ENCODE assay signal across 8 cellular contexts in the genomic region with DNA sequence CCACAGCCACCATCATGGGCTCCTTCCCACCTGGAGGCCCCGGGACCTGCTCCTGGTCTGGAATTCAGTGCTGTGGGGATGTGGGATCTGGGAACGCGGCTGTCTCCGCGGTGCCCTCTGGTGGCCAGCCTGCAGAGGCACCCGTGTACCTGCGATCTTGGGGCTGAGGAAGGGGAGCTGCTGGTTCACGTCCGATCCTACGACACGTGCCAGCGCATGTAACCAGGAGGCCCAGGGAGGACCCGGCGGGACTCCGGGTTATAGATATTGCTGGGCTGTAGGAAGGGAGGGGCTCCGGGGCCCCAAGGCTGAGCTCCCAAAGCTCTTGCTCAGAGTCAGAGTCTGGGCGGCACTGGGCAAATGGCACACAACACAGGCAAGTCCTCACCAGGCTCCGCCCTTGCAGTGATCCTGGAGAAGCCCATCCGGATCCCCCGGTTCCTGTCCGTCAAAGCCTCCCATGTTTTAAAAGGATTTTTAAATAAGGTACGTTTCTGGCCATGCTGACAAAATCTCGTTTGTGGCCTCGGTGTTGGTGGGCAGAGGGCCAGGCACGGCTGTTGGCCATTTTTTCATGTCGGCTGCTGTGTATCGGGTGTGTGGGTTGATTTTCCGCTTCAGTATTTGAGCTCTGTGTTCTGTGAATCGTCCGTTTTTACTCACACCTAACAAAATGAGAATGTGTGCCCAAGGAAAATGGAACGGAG. TPM values are rescaled to one million over a fixed set of nuclear protein-coding genes. Genes with fewer than 3 reads are reported as not detected.
A peak's percentile ranks its signal among the peaks of the same experiment; 100 is the strongest.
DNase-seq lines count a peak whose midpoint lies in the region; ATAC-seq, FAIRE-seq and TF ChIP-seq lines count a peak whose summit lies in the region.

No MANE protein-coding gene starts in this region.

- no peak overlapping the region for H4K91ac ChIP-seq in H1 (replicated peaks; ENCODE audit: insufficient read length, low read length)

- H3K36me3 ChIP-seq in H1 (ENCODE audit: control insufficient read depth in 2 of 4, insufficient read depth in 4 of 4, low read length in 3 of 4) (peaks cover 0 to 6% (median 4%) of the 10 kb centered on the region in 4 experiments; a peak in 4 of 8 replicates), thoracic aorta (no peaks in the 10 kb centered on the region)

- H2BK12ac ChIP-seq in H1 (ENCODE audit: low read depth, low read length): no peak overlapping the region

- TF ChIP-seq POLR2A in H1 (IDR thresholded peaks at IDR 0.05; ENCODE audit: control extremely low read depth in 1 of 2, low read depth in 2 of 2, low read length in 2 of 2): no peak

- no peak overlapping the region for H2BK20ac ChIP-seq in H1 (ENCODE audit: low read length)

- DNase-seq in stimulated activated CD4-positive, alpha-beta T cell treated with anti-CD3 and anti-CD28 coated beads, Interleukin-15, amount 100 ng/mL, for 24 hours: peak; percentile 62
- DNase-seq in stimulated activated CD4-positive, alpha-beta T cell treated with anti-CD3 and anti-CD28 coated beads, Interleukin-12 subunit alpha, Interleukin-12 subunit beta, amount 100 ng/mL, for 4 hours: no peak
- DNase-seq in NCI-H1930 (lab: John Stamatoyannopoulos, UW) (peak; percentile 28 to 37), activated B cell treated with CpG ODN at 0.5 μM for 24 hours (peak; percentile 31), H1 (ENCODE audit: low read depth in 1 of 2, low spot score in 2 of 2) (peak; percentile 70 to 86), memory B cell (ENCODE audit: low spot score in 2 of 2) (no peak), thoracic aorta (ENCODE audit: low spot score) (no peak)

- H3K4me1 ChIP-seq in H1 (replicated peaks in 1 of 4; ENCODE audit: control insufficient read depth in 3 of 4, insufficient read depth in 4 of 4, low read length in 3 of 4) (no peaks in the 10 kb centered on the region; a peak in 2 of 7 replicates), thoracic aorta (ENCODE audit: control insufficient read depth in 1 of 2, low read depth in 2 of 2) (no peaks in the 10 kb centered on the region)

- H3K9me3 Mint-ChIP-seq in activated B cell treated with CpG ODN at 0.5 μM for 24 hours: no peaks in the 10 kb centered on the region
- no peaks in the 10 kb centered on the region for H3K9me3 Mint-ChIP-seq in memory B cell

- no peak overlapping the region for H3K9ac ChIP-seq in H1 (replicated peaks in 1 of 4; ENCODE audit: extremely low read depth in 1 of 4, low read depth in 3 of 4, low read length in 3 of 4)

- H3K4me1 Mint-ChIP-seq in activated B cell treated with CpG ODN at 0.5 μM for 24 hours (peaks cover 1% of the 10 kb centered on the region), memory B cell (peaks cover 2% of the 10 kb centered on the region)

- CTCF ChIA-PET in activated B cell treated with CpG ODN at 0.5 μM for 24 hours (lab: Charles Lee): interaction anchor here (0.7 to 2.4 kb wide), 10 partner anchors 10 to 230 kb away, joined by 3 to 13 read pairs (median 6); a partner anchor contains a TSS
- CTCF ChIA-PET in H1 (lab: Charles Lee; ENCODE audit: partially characterized antibody): interaction anchor here (0.6 to 6.0 kb wide), 47 partner anchors 8 to 1557 kb away, joined by 3 to 47 read pairs (median 4); a partner anchor contains a TSS

- H3K79me1 ChIP-seq in H1 (ENCODE audit: low read depth, low read length): no peaks in the 10 kb centered on the region

- peak; percentile 73 to 82 for TF ChIP-seq RAD21 in H1 (IDR thresholded peaks at IDR 0.05 in 1 of 2, conservative IDR thresholded peaks at IDR 0.05 in 1 of 2; ENCODE audit: low read depth in 2 of 2, low read length in 2 of 2)

- TF ChIP-seq CTCF in activated B cell treated with CpG ODN at 0.5 μM for 24 hours (IDR thresholded peaks at IDR 0.05): no peak
- TF ChIP-seq CTCF in H1 (IDR thresholded peaks at IDR 0.05; ENCODE audit: control extremely low read depth in 1 of 3, insufficient read depth in 1 of 3, low read depth in 1 of 3, low read length in 3 of 3): peak in 2 of 3 experiments; percentile 94 to 98; a peak in 3 of 4 replicates
- TF ChIP-seq CTCF in thoracic aorta (IDR thresholded peaks at IDR 0.05): peak; percentile 89

- H2AK5ac ChIP-seq in H1 (ENCODE audit: low read depth, low read length): no peak overlapping the region

- no peak overlapping the region for H3K18ac ChIP-seq in H1 (ENCODE audit: extremely low read depth, low read length)

- no peaks in the 10 kb centered on the region for H3K27me3 Mint-ChIP-seq in activated B cell treated with CpG ODN at 0.5 μM for 24 hours
- H3K27me3 Mint-ChIP-seq in memory B cell: no peaks in the 10 kb centered on the region

- no peaks in the 10 kb centered on the region; the same call in 1 of the 2 replicates for H3K23me2 ChIP-seq in H1 (ENCODE audit: low read depth, low read length)

- no peak overlapping the region for H2BK15ac ChIP-seq in H1 (ENCODE audit: low read length)

- no peaks in the 10 kb centered on the region for H3K79me2 ChIP-seq in H1 (ENCODE audit: control insufficient read depth in 1 of 2, insufficient read depth in 2 of 2, low read length in 2 of 2)

- H3K36me3 Mint-ChIP-seq in activated B cell treated with CpG ODN at 0.5 μM for 24 hours (ENCODE audit: low read depth) (peaks cover 40% of the 10 kb centered on the region), memory B cell (peaks cover 19% of the 10 kb centered on the region)

- 62% methylated on average over 31 of the region's 31 CpGs; no CpG with 5 or more reads in 1 of the 2 experiments for WGBS in H1 (ENCODE audit: extremely low coverage in 1 of 2, insufficient coverage in 1 of 2, insufficient read length in 1 of 2, insufficient replicate concordance in 2 of 2, low coverage in 1 of 2, low lambda C conversion rate in 2 of 2, missing lambda C conversion rate in 1 of 2), 2 experiments

- no peak overlapping the region for H2AFZ ChIP-seq in H1 (ENCODE audit: low read length)

- no peak overlapping the region for H2BK5ac ChIP-seq in H1 (ENCODE audit: low read depth, low read length)

- no peak overlapping the region for H3K4ac ChIP-seq in H1 (replicated peaks; ENCODE audit: insufficient read length, low read depth, low read length)

- H3K27me3 ChIP-seq in H1 (replicated peaks in 1 of 4; ENCODE audit: control insufficient read depth in 3 of 4, extremely low read depth in 1 of 4, insufficient read depth in 3 of 4, low read length in 3 of 4): no peaks in the 10 kb centered on the region
- H3K27me3 ChIP-seq in thoracic aorta (replicated peaks; ENCODE audit: insufficient read depth): no peaks in the 10 kb centered on the region

- FAIRE-seq in H1 (lab: Jason Lieb, UNC): no peak

- no peak for TF ChIP-seq EP300 in H1 (IDR thresholded peaks at IDR 0.05; ENCODE audit: borderline replicate concordance in 1 of 2, low read depth in 2 of 2, low read length in 2 of 2)

- H3K14ac ChIP-seq in H1 (ENCODE audit: insufficient read length): no peak overlapping the region

- H3K4me3 ChIP-seq in H1 (ENCODE audit: extremely low read depth in 1 of 4, insufficient read depth in 2 of 4, low read depth in 3 of 4, low read length in 4 of 4) (no peak overlapping the region), thoracic aorta (peak overlapping the region; percentile 58)

- H3K9me3 ChIP-seq in H1 (ENCODE audit: insufficient read depth in 2 of 2, low read depth in 1 of 2, low read length in 1 of 2): no peaks in the 10 kb centered on the region
- H3K9me3 ChIP-seq in thoracic aorta: no peaks in the 10 kb centered on the region

- H4K5ac ChIP-seq in H1 (ENCODE audit: insufficient read length, low read depth, low read length): no peak overlapping the region

- ATAC-seq in activated B cell treated with CpG ODN at 0.5 μM for 24 hours (ENCODE audit: low read depth) (peak; percentile 61), memory B cell (ENCODE audit: low read depth) (peak; percentile 48), thoracic aorta (ENCODE audit: insufficient number of reproducible peaks, low FRiP score, low read depth) (no peak), HG03139 (IDR thresholded peaks at IDR 0.05; ENCODE audit: unreplicated experiment) (no peak)

- intact Hi-C loops in activated B cell treated with CpG ODN at 0.5 μM for 24 hours (cut with micrococcal nuclease): loop anchor here (10.0 kb wide), 1 partner anchor 210 kb away; no protein-coding TSS in a partner anchor

- H3K27ac Mint-ChIP-seq in activated B cell treated with CpG ODN at 0.5 μM for 24 hours: no peak overlapping the region
- no peak overlapping the region for H3K27ac Mint-ChIP-seq in memory B cell

- H2BK120ac ChIP-seq in H1 (replicated peaks; ENCODE audit: low read depth, low read length): no peak overlapping the region

- peak overlapping the region; percentile 84; the same call in 1 of the 2 replicates for H4K8ac ChIP-seq in H1 (ENCODE audit: extremely low read depth, insufficient read depth, low read length)

- H3K4me3 Mint-ChIP-seq in activated B cell treated with CpG ODN at 0.5 μM for 24 hours: no peak overlapping the region
- H3K4me3 Mint-ChIP-seq in memory B cell: no peak overlapping the region

- POLR2A ChIA-PET in activated B cell treated with CpG ODN at 0.5 μM for 24 hours (lab: Charles Lee): no interaction called here
- POLR2A ChIA-PET in H1 (lab: Charles Lee; ENCODE audit: partially characterized antibody): interaction anchor here (0.7 to 1.3 kb wide), 4 partner anchors 9 to 47 kb away, joined by 3 to 7 read pairs (median 4); no protein-coding TSS in a partner anchor

- no peak overlapping the region for H3K4me2 ChIP-seq in H1 (ENCODE audit: insufficient read depth in 1 of 2, low read depth in 2 of 2, low read length in 2 of 2)

- H3K23ac ChIP-seq in H1 (ENCODE audit: insufficient read length): no peak overlapping the region

- H3K27ac ChIP-seq in H1 (ENCODE audit: low read depth, low read length) (no peak overlapping the region), thoracic aorta (no peak overlapping the region)

- H3K56ac ChIP-seq in H1 (replicated peaks; ENCODE audit: insufficient read length, low read depth, low read length): no peak overlapping the region

- H4K20me1 ChIP-seq in H1 (replicated peaks in 1 of 2; ENCODE audit: control insufficient read depth in 1 of 2, insufficient read depth in 2 of 2, low read length in 2 of 2): peaks cover 0 to 5% of the 10 kb centered on the region in 2 experiments

RNA-seq across cellular contexts. Expression of a gene that starts 20.1 kb away (rescaled TPM):
- 73.7 and 83.9 TPM in 2 replicates for total RNA-seq in activated B cell treated with CpG ODN at 0.5 μM for 24 hours
- 99.8 and 103 TPM in 2 replicates for total RNA-seq in H1 (2021; fragmentation: NEBNext Ultra II Directional; extraction: Animal tissue kit (Norgen Biotek cat#: 25700))
- 58.4 and 106 TPM in 2 replicates for polyA plus RNA-seq in H1 (2011; rRNA removed)
- 49.4 TPM for polyA plus RNA-seq in H1 (2011; cell fraction: cytosol; rRNA removed)
- polyA plus RNA-seq in H1 (2011; cell fraction: nucleus; rRNA removed): 69.8 TPM
- polyA plus RNA-seq in H1 (2012, experiment 1 of 2): 51.1 to 69.6 TPM (median 60.7 TPM) in 4 replicates
- 65.5 TPM for polyA plus RNA-seq in H1 (2012, experiment 2 of 2)
- 95.7 TPM for polyA plus RNA-seq in H1 (2013, experiment 1 of 2)
- polyA plus RNA-seq in H1 (2013, experiment 2 of 2): 90.2 TPM
- polyA minus RNA-seq in H1 (2011; rRNA and poly(A)+ RNA removed): 5.5 and 6.4 TPM in 2 replicates
- 32.8 TPM for polyA minus RNA-seq in H1 (2011; cell fraction: cytosol; rRNA and poly(A)+ RNA removed)
- 18.1 TPM for polyA minus RNA-seq in H1 (2011; cell fraction: nucleus; rRNA and poly(A)+ RNA removed)
- total RNA-seq in thoracic aorta: 10 to 100 TPM; 29.1 to 52.6 TPM

RNA-seq across cellular contexts. Expression of a gene that starts 53.6 kb away (rescaled TPM):
- total RNA-seq in activated B cell treated with CpG ODN at 0.5 μM for 24 hours (37.2 and 37.6 TPM in 2 replicates), thoracic aorta (100 to 1,000 TPM; 135 to 138 TPM)
- 80.2 and 87.6 TPM in 2 replicates for total RNA-seq in H1 (2021; fragmentation: NEBNext Ultra II Directional; extraction: Animal tissue kit (Norgen Biotek cat#: 25700))
- polyA plus RNA-seq in H1 (2011; rRNA removed): 8.3 and 14.5 TPM in 2 replicates
- polyA plus RNA-seq in H1 (2011; cell fraction: cytosol; rRNA removed): 8.6 TPM
- polyA plus RNA-seq in H1 (2011; cell fraction: nucleus; rRNA removed): 19.2 TPM
- 24.8 to 35.9 TPM (median 32.3 TPM) in 4 replicates for polyA plus RNA-seq in H1 (2012, experiment 1 of 2)
- 36.5 TPM for polyA plus RNA-seq in H1 (2012, experiment 2 of 2)
- 40.2 TPM for polyA plus RNA-seq in H1 (2013, experiment 1 of 2)
- polyA plus RNA-seq in H1 (2013, experiment 2 of 2): 39.7 TPM
- 6.3 and 7.3 TPM in 2 replicates for polyA minus RNA-seq in H1 (2011; rRNA and poly(A)+ RNA removed)
- polyA minus RNA-seq in H1 (2011; cell fraction: cytosol; rRNA and poly(A)+ RNA removed): 30.0 TPM
- 27.1 TPM for polyA minus RNA-seq in H1 (2011; cell fraction: nucleus; rRNA and poly(A)+ RNA removed)

Comparison
In these comparisons a context has a peak if more than half of its experiments do, and no peak if none do; other contexts are left out.
1. DNase-seq: peak in stimulated activated CD4-positive, alpha-beta T cell treated with anti-CD3 and anti-CD28 coated beads, Interleukin-15, amount 100 ng/mL, for 24 hours (single experiment), NCI-H1930 (2 of 2), activated B cell treated with CpG ODN at 0.5 μM for 24 hours (single experiment) and H1 (2 of 2); none in stimulated activated CD4-positive, alpha-beta T cell treated with anti-CD3 and anti-CD28 coated beads, Interleukin-12 subunit alpha, Interleukin-12 subunit beta, amount 100 ng/mL, for 4 hours (single experiment), memory B cell (0 of 2) and thoracic aorta (single experiment).
2. ATAC-seq: peak in activated B cell treated with CpG ODN at 0.5 μM for 24 hours (single experiment) and memory B cell (single experiment); none in thoracic aorta (single experiment) and HG03139 (single experiment).